In genomic region chrX:10756365-10756915, GRCh38 we compare ENCODE assay signal across 12 cellular contexts.
DNase-seq lines count a peak whose midpoint lies in the region; ATAC-seq and TF ChIP-seq lines count a peak whose summit lies in the region.
"Had no signal": no experiment of that assay in that cellular context is flagged by ENCODE, and none has a peak within 500 bp of the region (broad histone marks: within the 10 kb centered on the region; RNA-seq: fewer than 3 reads in every experiment).

No MANE protein-coding gene starts in this region.

- no peaks in the 10 kb centered on the region for H3K36me3 Mint-ChIP-seq in GM23338 (ENCODE audit: low read depth)

- 52 to 64% methylated on average over 5 of the region's 5 CpGs for WGBS in sigmoid colon, 2 donors

- TF ChIP-seq CTCF in GM23338 (conservative IDR thresholded peaks at IDR 0.05; ENCODE audit: low read depth in 2 of 2) (no peak), RWPE1 (conservative IDR thresholded peaks at IDR 0.05; ENCODE audit: low read depth) (no peak), sigmoid colon (IDR thresholded peaks at IDR 0.05) (no peak)

- no peaks in the 10 kb centered on the region for H4K20me1 ChIP-seq in GM23338 (replicated peaks; ENCODE audit: insufficient read depth)

- H3K4me3 ChIP-seq in GM23338 (no peak overlapping the region), sigmoid colon (no peak overlapping the region)
- H3K4me3 ChIP-seq: SK-N-MC had no signal

- TF ChIP-seq EP300 in sigmoid colon (IDR thresholded peaks at IDR 0.05), result no peak

- peaks cover 51% of the 10 kb centered on the region for H3K4me1 Mint-ChIP-seq in GM23338

- no peak overlapping the region for H3K4me3 Mint-ChIP-seq in GM23338
- H3K4me3 Mint-ChIP-seq: activated T-cell treated with anti-CD3 and anti-CD28 coated beads, Interleukin-2, amount 50 U/mL, for 24 hours had no signal

- H3K9me2 ChIP-seq in GM23338 (ENCODE audit: insufficient read depth), result no peaks in the 10 kb centered on the region

- H2AFZ ChIP-seq in GM23338, result no peak overlapping the region

- POLR2A ChIA-PET in RWPE1 (lab: Yijun Ruan, JAX; ENCODE audit: low non-redundant PET), result no interaction called here

- ATAC-seq in GM23338 (no peak; the same call in 2 of the 3 replicates), HG03045 (IDR thresholded peaks at IDR 0.05; ENCODE audit: unreplicated experiment) (no peak)

- H3K79me2 ChIP-seq in GM23338 (replicated peaks; ENCODE audit: insufficient read depth), result no peaks in the 10 kb centered on the region

- peaks cover 4% of the 10 kb centered on the region; the same call in 1 of the 2 replicates for H3F3A ChIP-seq in GM23338 (replicated peaks; ENCODE audit: low read depth)

- no peaks in the 10 kb centered on the region for H3K9me3 Mint-ChIP-seq in GM23338
- H3K9me3 Mint-ChIP-seq: activated T-cell treated with anti-CD3 and anti-CD28 coated beads, Interleukin-2, amount 50 U/mL, for 24 hours had no signal

- H3K27ac Mint-ChIP-seq in GM23338, result peak overlapping the region; percentile 75; the same call in 1 of the 2 replicates
- H3K27ac Mint-ChIP-seq: activated T-cell treated with anti-CD3 and anti-CD28 coated beads, Interleukin-2, amount 50 U/mL, for 24 hours had no signal

- H3K27me3 ChIP-seq in GM23338 (ENCODE audit: insufficient read depth) (no peaks in the 10 kb centered on the region), sigmoid colon (no peaks in the 10 kb centered on the region)
- H3K27me3 ChIP-seq: esophagus muscularis mucosa, neutrophil had no signal

- H3K27me3 Mint-ChIP-seq in GM23338 (ENCODE audit: insufficient read depth, low read depth, poor library complexity), result peaks cover 3% of the 10 kb centered on the region

- H3K9me3 ChIP-seq in sigmoid colon, result no peaks in the 10 kb centered on the region
- H3K9me3 ChIP-seq: esophagus muscularis mucosa, neutrophil had no signal

- CTCF ChIA-PET in RWPE1 (lab: Yijun Ruan, JAX), result no interaction called here

- peak overlapping the region; percentile 87; the same call in 1 of the 2 replicates for H3K27ac ChIP-seq in GM23338 (ENCODE audit: low read depth)
- H3K27ac ChIP-seq in RWPE1, result no peak overlapping the region
- peak overlapping the region in 3 of 4 donors; percentile 31 to 71 (median 62) for H3K27ac ChIP-seq in sigmoid colon
- H3K27ac ChIP-seq: neutrophil, SK-N-MC had no signal

- intact Hi-C loops in sigmoid colon (cut with DNase I), result no loop called here

- H3K4me2 ChIP-seq in GM23338, result no peak overlapping the region

- H3K4me1 ChIP-seq in GM23338 (ENCODE audit: insufficient read depth) (peaks cover 32% of the 10 kb centered on the region), sigmoid colon (peaks cover 0 to 22% (median 8%) of the 10 kb centered on the region in 4 donors)

- peak; percentile 19 for DNase-seq in GM23338 (ENCODE audit: low spot score)
- peak; percentile 55 for DNase-seq in RWPE1 (ENCODE audit: low spot score)
- DNase-seq in fibroblast of the conjunctiva (ENCODE audit: low read depth), result peak; percentile 63
- DNase-seq in sigmoid colon, result no peak
- no peak for DNase-seq in amniotic stem cell (lab: John Stamatoyannopoulos, UW)
- DNase-seq in D341Med (ENCODE audit: low spot score), result no peak
- DNase-seq in NCI-H345 treated with DMSO at 0.1 percent for 48 hours (lab: John Stamatoyannopoulos, UW; ENCODE audit: unreplicated experiment), result no peak
- DNase-seq: activated T-cell treated with anti-CD3 and anti-CD28 coated beads, Interleukin-2, amount 50 U/mL, for 24 hours had no signal

- no peaks in the 10 kb centered on the region for H3K36me3 ChIP-seq in GM23338 (ENCODE audit: insufficient read depth)
- no peaks in the 10 kb centered on the region for H3K36me3 ChIP-seq in sigmoid colon
- H3K36me3 ChIP-seq: esophagus muscularis mucosa, neutrophil had no signal

- TF ChIP-seq POLR2A in sigmoid colon (IDR thresholded peaks at IDR 0.05), result no peak

TF ChIP-seq in GM23338, 12 proteins besides CTCF, POLR2A, EP300 and RAD21:
- no peak for TF ChIP-seq EZH2 (IDR thresholded peaks at IDR 0.05; ENCODE audit: low read depth, unreplicated experiment)
- TF ChIP-seq, protein P1, sequence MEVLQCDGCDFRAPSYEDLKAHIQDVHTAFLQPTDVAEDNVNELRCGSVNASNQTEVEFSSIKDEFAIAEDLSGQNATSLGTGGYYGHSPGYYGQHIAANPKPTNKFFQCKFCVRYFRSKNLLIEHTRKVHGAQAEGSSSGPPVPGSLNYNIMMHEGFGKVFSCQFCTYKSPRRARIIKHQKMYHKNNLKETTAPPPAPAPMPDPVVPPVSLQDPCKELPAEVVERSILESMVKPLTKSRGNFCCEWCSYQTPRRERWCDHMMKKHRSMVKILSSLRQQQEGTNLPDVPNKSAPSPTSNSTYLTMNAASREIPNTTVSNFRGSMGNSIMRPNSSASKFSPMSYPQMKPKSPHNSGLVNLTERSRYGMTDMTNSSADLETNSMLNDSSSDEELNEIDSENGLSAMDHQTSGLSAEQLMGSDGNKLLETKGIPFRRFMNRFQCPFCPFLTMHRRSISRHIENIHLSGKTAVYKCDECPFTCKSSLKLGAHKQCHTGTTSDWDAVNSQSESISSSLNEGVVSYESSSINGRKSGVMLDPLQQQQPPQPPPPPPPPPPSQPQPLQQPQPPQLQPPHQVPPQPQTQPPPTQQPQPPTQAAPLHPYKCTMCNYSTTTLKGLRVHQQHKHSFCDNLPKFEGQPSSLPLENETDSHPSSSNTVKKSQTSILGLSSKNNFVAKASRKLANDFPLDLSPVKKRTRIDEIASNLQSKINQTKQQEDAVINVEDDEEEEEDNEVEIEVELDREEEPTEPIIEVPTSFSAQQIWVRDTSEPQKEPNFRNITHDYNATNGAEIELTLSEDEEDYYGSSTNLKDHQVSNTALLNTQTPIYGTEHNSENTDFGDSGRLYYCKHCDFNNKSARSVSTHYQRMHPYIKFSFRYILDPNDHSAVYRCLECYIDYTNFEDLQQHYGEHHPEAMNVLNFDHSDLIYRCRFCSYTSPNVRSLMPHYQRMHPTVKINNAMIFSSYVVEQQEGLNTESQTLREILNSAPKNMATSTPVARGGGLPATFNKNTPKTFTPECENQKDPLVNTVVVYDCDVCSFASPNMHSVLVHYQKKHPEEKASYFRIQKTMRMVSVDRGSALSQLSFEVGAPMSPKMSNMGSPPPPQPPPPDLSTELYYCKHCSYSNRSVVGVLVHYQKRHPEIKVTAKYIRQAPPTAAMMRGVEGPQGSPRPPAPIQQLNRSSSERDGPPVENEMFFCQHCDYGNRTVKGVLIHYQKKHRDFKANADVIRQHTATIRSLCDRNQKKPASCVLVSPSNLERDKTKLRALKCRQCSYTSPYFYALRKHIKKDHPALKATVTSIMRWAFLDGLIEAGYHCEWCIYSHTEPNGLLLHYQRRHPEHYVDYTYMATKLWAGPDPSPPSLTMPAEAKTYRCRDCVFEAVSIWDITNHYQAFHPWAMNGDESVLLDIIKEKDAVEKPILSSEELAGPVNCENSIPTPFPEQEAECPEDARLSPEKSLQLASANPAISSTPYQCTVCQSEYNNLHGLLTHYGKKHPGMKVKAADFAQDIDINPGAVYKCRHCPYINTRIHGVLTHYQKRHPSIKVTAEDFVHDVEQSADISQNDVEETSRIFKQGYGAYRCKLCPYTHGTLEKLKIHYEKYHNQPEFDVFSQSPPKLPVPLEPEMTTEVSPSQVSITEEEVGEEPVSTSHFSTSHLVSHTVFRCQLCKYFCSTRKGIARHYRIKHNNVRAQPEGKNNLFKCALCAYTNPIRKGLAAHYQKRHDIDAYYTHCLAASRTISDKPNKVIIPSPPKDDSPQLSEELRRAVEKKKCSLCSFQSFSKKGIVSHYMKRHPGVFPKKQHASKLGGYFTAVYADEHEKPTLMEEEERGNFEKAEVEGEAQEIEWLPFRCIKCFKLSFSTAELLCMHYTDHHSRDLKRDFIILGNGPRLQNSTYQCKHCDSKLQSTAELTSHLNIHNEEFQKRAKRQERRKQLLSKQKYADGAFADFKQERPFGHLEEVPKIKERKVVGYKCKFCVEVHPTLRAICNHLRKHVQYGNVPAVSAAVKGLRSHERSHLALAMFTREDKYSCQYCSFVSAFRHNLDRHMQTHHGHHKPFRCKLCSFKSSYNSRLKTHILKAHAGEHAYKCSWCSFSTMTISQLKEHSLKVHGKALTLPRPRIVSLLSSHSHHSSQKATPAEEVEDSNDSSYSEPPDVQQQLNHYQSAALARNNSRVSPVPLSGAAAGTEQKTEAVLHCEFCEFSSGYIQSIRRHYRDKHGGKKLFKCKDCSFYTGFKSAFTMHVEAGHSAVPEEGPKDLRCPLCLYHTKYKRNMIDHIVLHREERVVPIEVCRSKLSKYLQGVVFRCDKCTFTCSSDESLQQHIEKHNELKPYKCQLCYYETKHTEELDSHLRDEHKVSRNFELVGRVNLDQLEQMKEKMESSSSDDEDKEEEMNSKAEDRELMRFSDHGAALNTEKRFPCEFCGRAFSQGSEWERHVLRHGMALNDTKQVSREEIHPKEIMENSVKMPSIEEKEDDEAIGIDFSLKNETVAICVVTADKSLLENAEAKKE (CRISPR knock-in tag; IDR thresholded peaks at IDR 0.05), result no peak
- TF ChIP-seq, protein P2, sequence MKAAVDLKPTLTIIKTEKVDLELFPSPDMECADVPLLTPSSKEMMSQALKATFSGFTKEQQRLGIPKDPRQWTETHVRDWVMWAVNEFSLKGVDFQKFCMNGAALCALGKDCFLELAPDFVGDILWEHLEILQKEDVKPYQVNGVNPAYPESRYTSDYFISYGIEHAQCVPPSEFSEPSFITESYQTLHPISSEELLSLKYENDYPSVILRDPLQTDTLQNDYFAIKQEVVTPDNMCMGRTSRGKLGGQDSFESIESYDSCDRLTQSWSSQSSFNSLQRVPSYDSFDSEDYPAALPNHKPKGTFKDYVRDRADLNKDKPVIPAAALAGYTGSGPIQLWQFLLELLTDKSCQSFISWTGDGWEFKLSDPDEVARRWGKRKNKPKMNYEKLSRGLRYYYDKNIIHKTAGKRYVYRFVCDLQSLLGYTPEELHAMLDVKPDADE (IDR thresholded peaks at IDR 0.05), result no peak

Comparison
In these comparisons a context has a peak if more than half of its experiments do, and no peak if none do; other contexts are left out.
1. DNase-seq: peak in GM23338 (single experiment), RWPE1 (single experiment) and fibroblast of the conjunctiva (single experiment); none in sigmoid colon (single experiment), amniotic stem cell (single experiment), D341Med (single experiment) and NCI-H345 treated with DMSO at 0.1 percent for 48 hours (single experiment).